Comparison of ENCODE assay signal across 16 cellular contexts in genomic region chr6:16427124-16427523, GRCh38.
DNase-seq lines count a peak whose midpoint lies in the region; ATAC-seq, FAIRE-seq and TF ChIP-seq lines count a peak whose summit lies in the region.
"Had no signal": no experiment of that assay in that cellular context is flagged by ENCODE, and none has a peak within 500 bp of the region (broad histone marks: within the 10 kb centered on the region; RNA-seq: fewer than 3 reads in every experiment).

No MANE protein-coding gene starts in this region.

- CTCF ChIA-PET in IMR-90 (lab: Yijun Ruan, JAX) (no interaction called here), HepG2 (lab: Yijun Ruan, JAX; ENCODE audit: low intra/inter-chr PET ratio, low total read pairs) (no interaction called here)

- peak overlapping the region; percentile 15 for H2AK9ac ChIP-seq in IMR-90 (replicated peaks; ENCODE audit: low read depth, low read length, poor library complexity)

- H2AK5ac ChIP-seq in IMR-90 (ENCODE audit: low read depth, low read length): no peak overlapping the region

- no peak overlapping the region for H2AFZ ChIP-seq in IMR-90 (replicated peaks; ENCODE audit: low read length, poor library complexity)
- no peak overlapping the region for H2AFZ ChIP-seq in HepG2 (ENCODE audit: low read length)

- H3K4me1 ChIP-seq in IMR-90 (ENCODE audit: control insufficient read depth, insufficient read depth, low read length) (peaks cover 8% of the 10 kb centered on the region), HepG2 (ENCODE audit: insufficient read depth, low read length) (peaks cover 15% of the 10 kb centered on the region)

- H3K27ac ChIP-seq in IMR-90 (ENCODE audit: insufficient read depth, low read length) (no peak overlapping the region), HepG2 (ENCODE audit: extremely low read length, insufficient read depth, low read length) (no peak overlapping the region)
- H3K27ac ChIP-seq: BLaER1 treated with 17β-estradiol and CSF1 and Interleukin-3, amounts not matched to agents 10 nM and 100 nM had no signal

- peak overlapping the region; percentile 22 for H3K27ac Mint-ChIP-seq in stimulated activated naive CD8-positive, alpha-beta T cell treated with anti-CD3 and anti-CD28 coated beads, Interleukin-15, Interleukin-2, amounts not matched to agents 100 ng/mL and 50 ng/mL, for 24 hours
- no peak overlapping the region for H3K27ac Mint-ChIP-seq in stimulated activated naive CD8-positive, alpha-beta T cell treated with anti-CD3 and anti-CD28 coated beads, Interleukin-15, amount 100 ng/mL, for 72 hours
- H3K27ac Mint-ChIP-seq in central memory CD8-positive, alpha-beta T cell (ENCODE audit: low read depth): peak overlapping the region; percentile 70

- no peak for FAIRE-seq in HepG2 (lab: Jason Lieb, UNC)
- FAIRE-seq in GM12892 (lab: Jason Lieb, UNC): no peak

- H3K23ac ChIP-seq in IMR-90 (ENCODE audit: low read depth, low read length): no peak overlapping the region

- peaks cover 1% of the 10 kb centered on the region; the same call in 1 of the 2 replicates for H3K9me1 ChIP-seq in IMR-90 (ENCODE audit: insufficient read depth, low read length)

- peaks cover 26% of the 10 kb centered on the region for H3K4me1 Mint-ChIP-seq in stimulated activated naive CD8-positive, alpha-beta T cell treated with anti-CD3 and anti-CD28 coated beads, Interleukin-15, Interleukin-2, amounts not matched to agents 100 ng/mL and 50 ng/mL, for 24 hours (ENCODE audit: low read depth)
- H3K4me1 Mint-ChIP-seq in stimulated activated naive CD8-positive, alpha-beta T cell treated with anti-CD3 and anti-CD28 coated beads, Interleukin-15, amount 100 ng/mL, for 72 hours: peaks cover 30% of the 10 kb centered on the region
- H3K4me1 Mint-ChIP-seq in central memory CD8-positive, alpha-beta T cell: peaks cover 55% of the 10 kb centered on the region

- H3K14ac ChIP-seq in IMR-90 (replicated peaks; ENCODE audit: low read depth, low read length): no peak overlapping the region

- no peak overlapping the region for H3K4ac ChIP-seq in IMR-90 (ENCODE audit: low read depth, low read length)

- no peak overlapping the region for H3K9ac ChIP-seq in IMR-90 (ENCODE audit: low read depth, low read length)
- H3K9ac ChIP-seq in HepG2 (ENCODE audit: insufficient read depth, low read depth, low read length): no peak overlapping the region
- H3K9ac ChIP-seq: BLaER1 treated with 17β-estradiol and CSF1 and Interleukin-3, amounts not matched to agents 10 nM and 100 nM had no signal

- dilution Hi-C loops in IMR-90 (cut with HindIII; ENCODE audit: low sequenced_read_pairs, unreplicated experiment): no loop called here

- intact Hi-C loops in IMR-90 (cut with micrococcal nuclease): no loop called here
- intact Hi-C loops in HepG2 (cut with micrococcal nuclease; ENCODE audit: unreplicated experiment): loop anchor here (10.0 kb wide), 1 partner anchor 618 kb away; no protein-coding TSS in a partner anchor

- no peak overlapping the region for H3K4me2 ChIP-seq in IMR-90 (ENCODE audit: low read depth, low read length)
- H3K4me2 ChIP-seq in HepG2 (ENCODE audit: low read depth, low read length): no peak overlapping the region
- H3K4me2 ChIP-seq: BLaER1 treated with 17β-estradiol and CSF1 and Interleukin-3, amounts not matched to agents 10 nM and 100 nM had no signal

- peaks cover 22% of the 10 kb centered on the region for H3K36me3 Mint-ChIP-seq in stimulated activated naive CD8-positive, alpha-beta T cell treated with anti-CD3 and anti-CD28 coated beads, Interleukin-15, Interleukin-2, amounts not matched to agents 100 ng/mL and 50 ng/mL, for 24 hours (ENCODE audit: low read depth)
- peaks cover 6% of the 10 kb centered on the region for H3K36me3 Mint-ChIP-seq in central memory CD8-positive, alpha-beta T cell (ENCODE audit: insufficient read depth)

- H4K91ac ChIP-seq in IMR-90 (ENCODE audit: insufficient read depth, low read depth, low read length): no peak overlapping the region

- DNase-seq in stimulated activated naive CD8-positive, alpha-beta T cell treated with anti-CD3 and anti-CD28 coated beads, Interleukin-15, amount 100 ng/mL, for 72 hours: no peak
- DNase-seq in IMR-90: no peak
- DNase-seq in central memory CD8-positive, alpha-beta T cell (ENCODE audit: low spot score in 2 of 2): no peak
- no peak for DNase-seq in HepG2 (ENCODE audit: low spot score)
- DNase-seq in GM12892 (ENCODE audit: insufficient read length): no peak
- DNase-seq in putamen (ENCODE audit: low spot score): no peak
- DNase-seq: DMS153, DMS79, GDM1, GOT3, H9, KBM-7 had no signal

- H3K4me3 Mint-ChIP-seq in stimulated activated naive CD8-positive, alpha-beta T cell treated with anti-CD3 and anti-CD28 coated beads, Interleukin-15, Interleukin-2, amounts not matched to agents 100 ng/mL and 50 ng/mL, for 24 hours: no peak overlapping the region
- H3K4me3 Mint-ChIP-seq in stimulated activated naive CD8-positive, alpha-beta T cell treated with anti-CD3 and anti-CD28 coated beads, Interleukin-15, amount 100 ng/mL, for 72 hours: no peak overlapping the region
- no peak overlapping the region for H3K4me3 Mint-ChIP-seq in central memory CD8-positive, alpha-beta T cell
- H3K4me3 Mint-ChIP-seq: B cell, H9, IgD-negative memory B cell had no signal

- H4K8ac ChIP-seq in IMR-90 (ENCODE audit: low read depth in 2 of 2, low read length in 2 of 2): no peak overlapping the region

- no peaks in the 10 kb centered on the region for H3K79me2 ChIP-seq in HepG2 (ENCODE audit: insufficient read depth, low read length)

- no peaks in the 10 kb centered on the region for H3K27me3 ChIP-seq in IMR-90 (ENCODE audit: control insufficient read depth, insufficient read depth, low read length)
- no peaks in the 10 kb centered on the region for H3K27me3 ChIP-seq in HepG2 (ENCODE audit: control insufficient read depth in 1 of 2, insufficient read depth in 2 of 2, low read length in 2 of 2)
- H3K27me3 ChIP-seq: BLaER1 treated with 17β-estradiol and CSF1 and Interleukin-3, amounts not matched to agents 10 nM and 100 nM had no signal

- no peak overlapping the region for H2BK120ac ChIP-seq in IMR-90 (ENCODE audit: low read depth, low read length)

- H3K79me1 ChIP-seq in IMR-90 (ENCODE audit: low read depth in 1 of 2, low read length in 2 of 2): peaks cover 0 to 16% of the 10 kb centered on the region in 2 experiments; a peak in 3 of 4 replicates

- H3K18ac ChIP-seq in IMR-90 (ENCODE audit: low read depth, low read length): no peak overlapping the region

- no peaks in the 10 kb centered on the region for H3K27me3 Mint-ChIP-seq in stimulated activated naive CD8-positive, alpha-beta T cell treated with anti-CD3 and anti-CD28 coated beads, Interleukin-15, Interleukin-2, amounts not matched to agents 100 ng/mL and 50 ng/mL, for 24 hours
- H3K27me3 Mint-ChIP-seq in stimulated activated naive CD8-positive, alpha-beta T cell treated with anti-CD3 and anti-CD28 coated beads, Interleukin-15, amount 100 ng/mL, for 72 hours: no peaks in the 10 kb centered on the region
- H3K27me3 Mint-ChIP-seq in central memory CD8-positive, alpha-beta T cell: no peaks in the 10 kb centered on the region
- H3K27me3 Mint-ChIP-seq: B cell had no signal

- H3K4me3 ChIP-seq in IMR-90 (ENCODE audit: insufficient read depth, low read depth, low read length) (no peak overlapping the region), HepG2 (replicated peaks in 1 of 3; ENCODE audit: insufficient read depth in 1 of 3, low read depth in 2 of 3, low read length in 3 of 3) (no peak overlapping the region)
- H3K4me3 ChIP-seq: BLaER1 treated with 17β-estradiol and CSF1 and Interleukin-3, amounts not matched to agents 10 nM and 100 nM had no signal

- no peaks in the 10 kb centered on the region for H3K9me3 Mint-ChIP-seq in stimulated activated naive CD8-positive, alpha-beta T cell treated with anti-CD3 and anti-CD28 coated beads, Interleukin-15, Interleukin-2, amounts not matched to agents 100 ng/mL and 50 ng/mL, for 24 hours
- H3K9me3 Mint-ChIP-seq in stimulated activated naive CD8-positive, alpha-beta T cell treated with anti-CD3 and anti-CD28 coated beads, Interleukin-15, amount 100 ng/mL, for 72 hours: no peaks in the 10 kb centered on the region
- no peaks in the 10 kb centered on the region for H3K9me3 Mint-ChIP-seq in central memory CD8-positive, alpha-beta T cell
- H3K9me3 Mint-ChIP-seq: H9, IgD-negative memory B cell had no signal

- H4K20me1 ChIP-seq in IMR-90 (ENCODE audit: insufficient read depth, low read length) (no peaks in the 10 kb centered on the region), HepG2 (ENCODE audit: insufficient read depth, low read length) (no peaks in the 10 kb centered on the region; the same call in 1 of the 2 replicates)

- TF ChIP-seq POLR2A in IMR-90 (IDR thresholded peaks at IDR 0.05; ENCODE audit: low read depth, low read length): no peak
- TF ChIP-seq POLR2A in HepG2 (IDR thresholded peaks at IDR 0.05; ENCODE audit: insufficient read depth in 1 of 2, low read depth in 2 of 2, low read length in 2 of 2): no peak
- no peak for TF ChIP-seq POLR2A in GM12892 (IDR thresholded peaks at IDR 0.05; ENCODE audit: low read depth, low read length)

- H3K36me3 ChIP-seq in IMR-90 (ENCODE audit: control insufficient read depth, insufficient read depth, low read length) (peaks cover 2% of the 10 kb centered on the region; the same call in 1 of the 2 replicates), HepG2 (replicated peaks in 1 of 2; ENCODE audit: control insufficient read depth in 1 of 2, insufficient read depth in 2 of 2, low read length in 2 of 2) (peaks cover 2 to 5% of the 10 kb centered on the region in 2 experiments; a peak in 4 of 5 replicates)

- H2BK5ac ChIP-seq in IMR-90 (ENCODE audit: low read depth, low read length, poor library complexity, severe bottlenecking): no peak overlapping the region

- H3K9me3 ChIP-seq in IMR-90 (ENCODE audit: control insufficient read depth, insufficient read depth, low read length): no peaks in the 10 kb centered on the region
- no peaks in the 10 kb centered on the region for H3K9me3 ChIP-seq in HepG2 (ENCODE audit: low read length)
- H3K9me3 ChIP-seq: BLaER1 treated with 17β-estradiol and CSF1 and Interleukin-3, amounts not matched to agents 10 nM and 100 nM had no signal

- TF ChIP-seq CTCF in IMR-90 (conservative IDR thresholded peaks at IDR 0.05; ENCODE audit: low read depth, low read length) (no peak), HepG2 (CRISPR knock-in tag; IDR thresholded peaks at IDR 0.05) (no peak)

- no peak for ATAC-seq in stimulated activated naive CD8-positive, alpha-beta T cell treated with anti-CD3 and anti-CD28 coated beads, Interleukin-15, amount 100 ng/mL, for 72 hours
- ATAC-seq in IMR-90 (ENCODE audit: low read depth): no peak
- ATAC-seq in central memory CD8-positive, alpha-beta T cell (replicated peaks; ENCODE audit: extremely low read depth, poor library complexity, severe bottlenecking): no peak
- ATAC-seq in HepG2: no peak

- TF ChIP-seq RAD21 in IMR-90 (IDR thresholded peaks at IDR 0.05; ENCODE audit: low read length): no peak
- no peak for TF ChIP-seq RAD21 in HepG2 (CRISPR knock-in tag; IDR thresholded peaks at IDR 0.05)

- no peak overlapping the region for H4K5ac ChIP-seq in IMR-90 (ENCODE audit: low read depth, low read length)

- no peak for TF ChIP-seq EP300 in HepG2 (IDR thresholded peaks at IDR 0.05; ENCODE audit: low read depth in 2 of 2, low read length in 2 of 2)
- no peak for TF ChIP-seq EP300 in HepG2 (CRISPR knock-in tag; IDR thresholded peaks at IDR 0.05; ENCODE audit: borderline replicate concordance)

- in situ Hi-C loops in IMR-90 (cut with MboI; ENCODE audit: low sequenced_read_pairs): no loop called here
- in situ Hi-C loops in HepG2 (cut with HindIII; ENCODE audit: extremely low pct_ligation_motif_present, low pct_unique_long_range_greater_than_20kb): no loop called here

- POLR2A ChIA-PET in IMR-90 (lab: Charles Lee; ENCODE audit: unreplicated experiment): no interaction called here
- POLR2A ChIA-PET in HepG2 (lab: Yijun Ruan, JAX): no interaction called here

- WGBS in IMR-90 (ENCODE audit: extremely low coverage in 2 of 2, insufficient read length in 1 of 2), 2 experiments: no CpG with 5 or more reads among the region's 6 CpGs
- WGBS in HepG2 (ENCODE audit: low lambda C conversion rate): 96% methylated on average over 6 of the region's 6 CpGs

- BruUV-seq in IMR-90 (replicated peaks; lab: Mats Ljungman, UMichigan) (no TSS peak), HepG2 (replicated peaks; lab: Mats Ljungman, UMichigan) (no TSS peak)

- H3K56ac ChIP-seq in IMR-90 (ENCODE audit: extremely low read depth, insufficient read depth, low read length): no peak overlapping the region; the same call in 1 of the 2 replicates

- no peak overlapping the region for H2BK15ac ChIP-seq in IMR-90 (ENCODE audit: low read depth, low read length)

- H2BK20ac ChIP-seq in IMR-90 (ENCODE audit: low read depth, low read length): no peak overlapping the region

Comparison
In these comparisons a context has a peak if more than half of its experiments do, and no peak if none do; other contexts are left out.
1. H3K27ac Mint-ChIP-seq: peak in stimulated activated naive CD8-positive, alpha-beta T cell treated with anti-CD3 and anti-CD28 coated beads, Interleukin-15, Interleukin-2, amounts not matched to agents 100 ng/mL and 50 ng/mL, for 24 hours (single experiment) and central memory CD8-positive, alpha-beta T cell (single experiment); none in stimulated activated naive CD8-positive, alpha-beta T cell treated with anti-CD3 and anti-CD28 coated beads, Interleukin-15, amount 100 ng/mL, for 72 hours (0 of 2).